ENCODE assay signal across 12 cellular contexts in the genomic region with DNA sequence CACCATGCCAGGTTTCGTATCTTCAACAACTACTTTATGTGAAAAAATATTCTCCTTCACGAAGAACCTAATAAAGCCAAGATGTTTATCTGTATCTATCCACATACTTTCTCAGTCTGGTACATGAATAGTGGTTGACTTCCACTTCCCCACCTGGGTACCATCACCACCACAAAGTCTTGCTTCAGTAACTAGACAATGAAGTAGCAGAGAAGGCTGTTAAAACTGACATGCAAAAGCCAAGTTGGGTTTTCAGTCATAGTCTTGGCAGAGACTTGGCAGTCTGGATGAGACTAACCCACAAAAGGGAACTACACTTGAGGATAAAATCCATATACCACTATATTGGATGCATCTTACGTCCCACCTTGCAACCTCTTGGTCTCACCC. TPM values are rescaled to one million over a fixed set of nuclear protein-coding genes. Genes with fewer than 3 reads are reported as not detected.
DNase-seq lines count a peak whose midpoint lies in the region; ATAC-seq, FAIRE-seq and TF ChIP-seq lines count a peak whose summit lies in the region.
"Had no signal": no experiment of that assay in that cellular context is flagged by ENCODE, and none has a peak within 500 bp of the region (broad histone marks: within the 10 kb centered on the region; RNA-seq: fewer than 3 reads in every experiment).

No MANE protein-coding gene starts in this region.

- peak; percentile 72 for FAIRE-seq in GM12892 (lab: Jason Lieb, UNC)
- FAIRE-seq: islet of Langerhans had no signal

- H3K79me2 ChIP-seq in hepatocyte: peaks cover 49% of the 10 kb centered on the region

- ATAC-seq in GM21447 (IDR thresholded peaks at IDR 0.05; ENCODE audit: unreplicated experiment) (peak; percentile 57), HG03354 (IDR thresholded peaks at IDR 0.05; ENCODE audit: poor library complexity, severe bottlenecking, unreplicated experiment) (peak; percentile 72)
- ATAC-seq: activated naive CD8-positive, alpha-beta T cell treated with anti-CD3 and anti-CD28 coated beads, Interleukin-2, amount 50 U/mL, for 24 hours had no signal

- H3K36me3 ChIP-seq in hepatocyte (replicated peaks; ENCODE audit: insufficient read depth, low read depth): no peaks in the 10 kb centered on the region

- no peaks in the 10 kb centered on the region for H3K9me2 ChIP-seq in hepatocyte (replicated peaks; ENCODE audit: insufficient read depth)

- H2AFZ ChIP-seq in hepatocyte: no peak overlapping the region

- peak overlapping the region; percentile 73 for H3K27ac ChIP-seq in hepatocyte

- no peaks in the 10 kb centered on the region for H4K20me1 ChIP-seq in hepatocyte (ENCODE audit: insufficient read depth, poor library complexity, severe bottlenecking)

- no peaks in the 10 kb centered on the region for H3K27me3 ChIP-seq in hepatocyte

- WGBS in hepatocyte (ENCODE audit: low lambda C conversion rate, missing lambda C conversion rate): 97% methylated on average over 3 of the region's 3 CpGs

- no peak overlapping the region for H3K4me3 ChIP-seq in hepatocyte

- no peak for TF ChIP-seq CTCF in hepatocyte (IDR thresholded peaks at IDR 0.05; ENCODE audit: poor library complexity)

- no peak for TF ChIP-seq POLR2A in GM12892 (IDR thresholded peaks at IDR 0.05; ENCODE audit: low read depth, low read length)

- H3K4me1 ChIP-seq in hepatocyte (ENCODE audit: insufficient read depth): peaks cover 21% of the 10 kb centered on the region

- no peaks in the 10 kb centered on the region for H3K9me3 ChIP-seq in hepatocyte (ENCODE audit: low read depth)

- DNase-seq in GM12892 (ENCODE audit: insufficient read length) (no peak), hepatocyte (ENCODE audit: low spot score) (no peak), NCI-H526 (lab: John Stamatoyannopoulos, UW) (no peak), OCI-M1 (lab: John Stamatoyannopoulos, UW) (no peak), amniotic stem cell (lab: John Stamatoyannopoulos, UW) (no peak), cortex of kidney (lab: John Stamatoyannopoulos, UW) (no peak)
- DNase-seq: activated CD4-positive, CD25-positive, alpha-beta regulatory T cell treated with anti-CD3 and anti-CD28 coated beads, Interleukin-2, amount 50 U/mL, for 72 hours; activated naive CD8-positive, alpha-beta T cell treated with anti-CD3 and anti-CD28 coated beads, Interleukin-2, amount 50 U/mL, for 24 hours; MV-4-11 had no signal

- H3K4me2 ChIP-seq in hepatocyte: peak overlapping the region; percentile 29

RNA-seq across cellular contexts. Expression of gene P4HA2, which starts 5.0 kb away (rescaled TPM):
- 18.9 TPM for polyA plus RNA-seq in GM12892 (2012; ENCODE audit: missing spikeins)
- 139 and 140 TPM in 2 replicates for total RNA-seq in hepatocyte
- 217 and 246 TPM in 2 replicates for polyA plus RNA-seq in hepatocyte

RNA-seq across cellular contexts. Expression of gene PDLIM4, which starts 34.9 kb away (rescaled TPM):
- polyA plus RNA-seq in GM12892 (2012; ENCODE audit: missing spikeins): 2.9 TPM
- 7.3 and 16.4 TPM in 2 replicates for total RNA-seq in hepatocyte
- 102 and 125 TPM in 2 replicates for polyA plus RNA-seq in hepatocyte
